14 cellular contexts compared by ENCODE assay signal in genomic region chr3:58664611-58665010, GRCh38. TPM values are rescaled to one million over a fixed set of nuclear protein-coding genes. Genes with fewer than 3 reads are reported as not detected.
A peak's percentile ranks its signal among the peaks of the same experiment; 100 is the strongest.
DNase-seq lines count a peak whose midpoint lies in the region; ATAC-seq and TF ChIP-seq lines count a peak whose summit lies in the region.
"Had no signal": no experiment of that assay in that cellular context is flagged by ENCODE, and none has a peak within 500 bp of the region (broad histone marks: within the 10 kb centered on the region; RNA-seq: fewer than 3 reads in every experiment).

No MANE protein-coding gene starts in this region.

- no peaks in the 10 kb centered on the region for H3K27me3 ChIP-seq in BLaER1 treated with 17β-estradiol and CSF1 and Interleukin-3, amounts not matched to agents 10 nM and 100 nM
- H3K27me3 ChIP-seq in duodenal mucosa (ENCODE audit: control insufficient read depth in 1 of 2, insufficient read depth in 2 of 2, low read length in 2 of 2) (no peaks in the 10 kb centered on the region), osteoblast (ENCODE audit: insufficient read depth, low read length) (no peaks in the 10 kb centered on the region), transverse colon (no peaks in the 10 kb centered on the region)

- intact Hi-C loops in transverse colon (cut with DNase I; ENCODE audit: low total_unique reads), result no loop called here

- no peak overlapping the region for H2AFZ ChIP-seq in osteoblast (ENCODE audit: low read length)
- H2AFZ ChIP-seq: GM23338 had no signal

- H3K4me2 ChIP-seq in BLaER1 treated with 17β-estradiol and CSF1 and Interleukin-3, amounts not matched to agents 10 nM and 100 nM, result peak overlapping the region in 8 of 11 experiments; percentile 39 to 82 (median 62); a peak in 15 of 22 replicates
- H3K4me2 ChIP-seq in osteoblast (ENCODE audit: insufficient read depth, low read length), result no peak overlapping the region
- H3K4me2 ChIP-seq: GM23338 had no signal

- no peak overlapping the region for H3K4me3 ChIP-seq in BLaER1 treated with 17β-estradiol and CSF1 and Interleukin-3, amounts not matched to agents 10 nM and 100 nM
- H3K4me3 ChIP-seq in duodenal mucosa (ENCODE audit: low read depth in 1 of 2, low read length in 2 of 2) (peak overlapping the region; percentile 72 to 84), osteoblast (ENCODE audit: insufficient read depth, low read length) (no peak overlapping the region), transverse colon (peak overlapping the region; percentile 7 to 53 (median 42))
- H3K4me3 ChIP-seq: GM23338 had no signal

- DNase-seq in osteoblast (ENCODE audit: insufficient read length, low spot score, missing footprints) (peak; percentile 54), transverse colon (no peak), NCI-H510A treated with DMSO at 0.1 percent for 48 hours (lab: John Stamatoyannopoulos, UW) (no peak)
- no peak for DNase-seq in stimulated activated naive CD4-positive, alpha-beta T cell treated with Interleukin-2 at 50 U/mL for 16 hours (lab: John Stamatoyannopoulos, UW)
- DNase-seq: CD8-positive, alpha-beta T cell; COR-L47; GF-D8; H7 had no signal

- ATAC-seq in GM21360 (IDR thresholded peaks at IDR 0.05; ENCODE audit: unreplicated experiment), result no peak
- ATAC-seq: CD8-positive, alpha-beta T cell; GM23338 had no signal

- TF ChIP-seq EP300 in transverse colon (IDR thresholded peaks at IDR 0.05; ENCODE audit: low read depth), result no peak

- H3K36me3 ChIP-seq in BLaER1 treated with 17β-estradiol and CSF1 and Interleukin-3, amounts not matched to agents 10 nM and 100 nM, result no peaks in the 10 kb centered on the region
- H3K36me3 ChIP-seq in duodenal mucosa (ENCODE audit: control insufficient read depth in 1 of 2, insufficient read depth in 2 of 2, low read length in 2 of 2), result no peaks in the 10 kb centered on the region
- H3K36me3 ChIP-seq in osteoblast (ENCODE audit: insufficient read depth, low read length), result no peaks in the 10 kb centered on the region
- H3K36me3 ChIP-seq in transverse colon, result no peaks in the 10 kb centered on the region

- TF ChIP-seq POLR2A in transverse colon (IDR thresholded peaks at IDR 0.05), result no peak

- no peaks in the 10 kb centered on the region for H3K79me2 ChIP-seq in osteoblast (ENCODE audit: insufficient read depth, low read length)

- TF ChIP-seq CTCF in osteoblast (IDR thresholded peaks at IDR 0.05; ENCODE audit: extremely low read depth, low read depth, low read length) (no peak), transverse colon (IDR thresholded peaks at IDR 0.05) (no peak)

- H3K9ac ChIP-seq in BLaER1 treated with 17β-estradiol and CSF1 and Interleukin-3, amounts not matched to agents 10 nM and 100 nM, result no peak overlapping the region
- H3K9ac ChIP-seq in duodenal mucosa (ENCODE audit: low read depth in 1 of 2, low read length in 2 of 2), result peak overlapping the region in 1 of 2 donors; percentile 21

- in situ Hi-C loops in transverse colon (cut with MboI; ENCODE audit: low pct_ligation_motif_present in 1 of 4, low pct_unique_long_range_greater_than_20kb in 1 of 4, low sequenced_read_pairs in 3 of 4), result no loop called here

- peaks cover 11 to 86% (median 52%) of the 10 kb centered on the region in 10 experiments for H3K4me1 ChIP-seq in BLaER1 treated with 17β-estradiol and CSF1 and Interleukin-3, amounts not matched to agents 10 nM and 100 nM
- H3K4me1 ChIP-seq in duodenal mucosa (ENCODE audit: control insufficient read depth in 1 of 2, insufficient read depth in 2 of 2, low read length in 2 of 2) (peaks cover 37 to 51% of the 10 kb centered on the region in 2 donors), osteoblast (ENCODE audit: insufficient read depth, low read length) (no peaks in the 10 kb centered on the region), transverse colon (peaks cover 5 to 60% (median 41%) of the 10 kb centered on the region in 4 donors)

- H3K9me3 ChIP-seq in BLaER1 treated with 17β-estradiol and CSF1 and Interleukin-3, amounts not matched to agents 10 nM and 100 nM (replicated peaks in 1 of 11), result peaks cover 0 to 33% (median 16%) of the 10 kb centered on the region in 11 experiments; a peak in 15 of 22 replicates
- H3K9me3 ChIP-seq in duodenal mucosa (ENCODE audit: control insufficient read depth in 1 of 2, low read length in 2 of 2) (no peaks in the 10 kb centered on the region), osteoblast (ENCODE audit: low read depth, low read length) (no peaks in the 10 kb centered on the region), transverse colon (no peaks in the 10 kb centered on the region)

- no peaks in the 10 kb centered on the region for H4K20me1 ChIP-seq in BLaER1 treated with 17β-estradiol and CSF1 and Interleukin-3, amounts not matched to agents 10 nM and 100 nM
- H4K20me1 ChIP-seq in osteoblast (ENCODE audit: insufficient read depth, low read length), result no peaks in the 10 kb centered on the region

- no peak overlapping the region for H3K27ac ChIP-seq in BLaER1 treated with 17β-estradiol and CSF1 and Interleukin-3, amounts not matched to agents 10 nM and 100 nM
- H3K27ac ChIP-seq in duodenal mucosa (ENCODE audit: low read depth, low read length) (no peak overlapping the region), osteoblast (ENCODE audit: low read depth, low read length) (no peak overlapping the region), transverse colon (peak overlapping the region; percentile 88 to 93 (median 90))
- H3K27ac ChIP-seq: HL-60 had no signal

- WGBS in transverse colon (ENCODE audit: low coverage in 1 of 2), 2 donors, result 47% methylated on average over 3 of the region's 3 CpGs; no CpG with 5 or more reads in 1 of the 2 donors

RNA-seq across cellular contexts. Expression of gene FAM3D, which starts 2.0 kb away (rescaled TPM):
- total RNA-seq in osteoblast (not detected in 2 replicates), transverse colon (100 to 1,000 TPM; 243 to 431 (median 364) TPM)
- total RNA-seq: B cell; CD8-positive, alpha-beta T cell; GM23338; H7 had no signal

Comparison
In these comparisons a context has a peak if more than half of its experiments do, and no peak if none do; other contexts are left out.
1. H3K27ac ChIP-seq: peak in transverse colon (4 of 4); none in BLaER1 treated with 17β-estradiol and CSF1 and Interleukin-3, amounts not matched to agents 10 nM and 100 nM (0 of 11), duodenal mucosa (single experiment) and osteoblast (single experiment).
2. H3K4me3 ChIP-seq: peak in duodenal mucosa (2 of 2) and transverse colon (4 of 4); none in BLaER1 treated with 17β-estradiol and CSF1 and Interleukin-3, amounts not matched to agents 10 nM and 100 nM (0 of 10) and osteoblast (single experiment).
3. RNA of gene FAM3D, which starts 2.0 kb away (total RNA-seq): 243 to 431 TPM in transverse colon; not detected in osteoblast; every median in the first group is over 100 times any median in the second.